Comparison of ENCODE assay signal across 8 cellular contexts in the genomic region with DNA sequence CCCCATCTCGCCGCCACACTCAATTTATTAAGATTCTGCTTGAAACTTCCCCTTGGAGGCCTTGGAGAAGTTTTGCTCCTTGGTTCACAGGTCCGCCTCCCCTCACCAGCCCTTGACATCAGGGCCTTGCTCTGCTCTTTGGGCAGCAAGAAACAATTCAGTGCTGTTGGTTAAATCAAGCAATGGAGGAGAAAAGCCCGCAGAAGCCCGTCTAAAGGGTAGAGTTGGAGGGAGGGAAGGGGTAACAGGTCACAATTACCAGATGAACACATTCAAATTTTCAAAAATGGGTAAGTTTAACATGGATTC. TPM values are rescaled to one million over a fixed set of nuclear protein-coding genes. Genes with fewer than 3 reads are reported as not detected.
DNase-seq lines count a peak whose midpoint lies in the region; ATAC-seq and TF ChIP-seq lines count a peak whose summit lies in the region.

No MANE protein-coding gene starts in this region.

- H3K9me3 ChIP-seq in ES-I3 (ENCODE audit: control insufficient read depth, insufficient read depth, low read length) (no peaks in the 10 kb centered on the region), psoas muscle (no peaks in the 10 kb centered on the region)

- H3K27me3 ChIP-seq in psoas muscle (ENCODE audit: insufficient read depth in 3 of 3, low read length in 2 of 3), result no peaks in the 10 kb centered on the region

- intact Hi-C loops in psoas muscle (cut with DNase I), result loop anchor here (5.0 kb wide), 2 partner anchors 46 to 171 kb away; no protein-coding TSS in a partner anchor

- H3K4me1 ChIP-seq in ES-I3 (ENCODE audit: insufficient read depth, low read length) (peaks cover 4% of the 10 kb centered on the region), psoas muscle (peaks cover 17% of the 10 kb centered on the region)

- peak; percentile 17 for ATAC-seq in HG03196 (IDR thresholded peaks at IDR 0.05; ENCODE audit: unreplicated experiment)
- peak in 1 of 4 donors; percentile 19 for ATAC-seq in psoas muscle
- ATAC-seq in HG02970 (IDR thresholded peaks at IDR 0.05; ENCODE audit: low FRiP score, unreplicated experiment), result no peak

- H3K4me3 ChIP-seq in psoas muscle, result peak overlapping the region; percentile 76

- no peak for TF ChIP-seq CTCF in psoas muscle (IDR thresholded peaks at IDR 0.05)

- peak overlapping the region; percentile 77 for H3K9ac ChIP-seq in ES-I3 (ENCODE audit: low read depth, low read length)

- peak overlapping the region; percentile 75 for H3K27ac ChIP-seq in psoas muscle

- 27 to 36% (median 30%) methylated on average over 5 of the region's 5 CpGs for WGBS in psoas muscle, 3 donors

- peak; percentile 40 to 49 for DNase-seq in activated T-cell treated with anti-CD3 and anti-CD28 coated beads, Interleukin-2, amount 50 U/mL, for 48 hours
- DNase-seq in glomerular visceral epithelial cell (ENCODE audit: extremely low spot score), result peak; percentile 16
- no peak for DNase-seq in psoas muscle
- no peak for DNase-seq in stimulated activated naive CD4-positive, alpha-beta T cell treated with Interleukin-2 at 50 U/mL for 16 hours (lab: John Stamatoyannopoulos, UW)
- no peak for DNase-seq in SHP77 (lab: John Stamatoyannopoulos, UW)

- H3K36me3 ChIP-seq in ES-I3 (ENCODE audit: insufficient read depth, low read length), result no peaks in the 10 kb centered on the region
- H3K36me3 ChIP-seq in psoas muscle (ENCODE audit: insufficient read depth in 1 of 2, low read depth in 1 of 2), result peaks cover 3 to 37% of the 10 kb centered on the region in 2 donors

RNA-seq across cellular contexts. Expression of a gene that starts 0.4 kb away (rescaled TPM):
- total RNA-seq in psoas muscle, result 10 to 100 TPM in 3 of 4 donors, 1 to 10 TPM in 1; 8.9 to 18.9 (median 12.6) TPM
- 10 to 100 TPM in 1 of 3 donors, 1 to 10 TPM in 2; 6.5 to 12.3 (median 7.8) TPM for polyA plus RNA-seq in psoas muscle

RNA-seq across cellular contexts. Expression of a gene that starts 0.5 kb away (rescaled TPM):
- total RNA-seq in psoas muscle, result 10 to 100 TPM; 11.5 to 26.6 (median 12.2) TPM
- 1 to 10 TPM; 3.1 to 9.8 (median 3.5) TPM for polyA plus RNA-seq in psoas muscle

RNA-seq across cellular contexts. Expression of a gene that starts 13.8 kb away (rescaled TPM):
- total RNA-seq in psoas muscle, result 1 to 10 TPM in 1 of 4 donors, under 1 TPM in 3; 0.18 to 1.0 (median 0.73) TPM
- polyA plus RNA-seq in psoas muscle, result under 1 TPM; 0.11 to 0.34 (median 0.25) TPM

RNA-seq across cellular contexts. Expression of a gene that starts 48.9 kb away (rescaled TPM):
- 100 to 1,000 TPM; 180 to 263 (median 233) TPM for total RNA-seq in psoas muscle
- 100 to 1,000 TPM in 1 of 3 donors, 10 to 100 TPM in 2; 39.5 to 125 (median 49.8) TPM for polyA plus RNA-seq in psoas muscle

Comparison
In these comparisons a context has a peak if more than half of its experiments do, and no peak if none do; other contexts are left out.
1. DNase-seq: peak in activated T-cell treated with anti-CD3 and anti-CD28 coated beads, Interleukin-2, amount 50 U/mL, for 48 hours (2 of 2) and glomerular visceral epithelial cell (single experiment); none in psoas muscle (0 of 2), stimulated activated naive CD4-positive, alpha-beta T cell treated with Interleukin-2 at 50 U/mL for 16 hours (single experiment) and SHP77 (0 of 2).